Comparison of ENCODE assay signal across 9 cellular contexts in genomic region chr12:810635-811415, GRCh38. TPM values are rescaled to one million over a fixed set of nuclear protein-coding genes. Genes with fewer than 3 reads are reported as not detected.
A peak's percentile ranks its signal among the peaks of the same experiment; 100 is the strongest.
DNase-seq lines count a peak whose midpoint lies in the region; ATAC-seq and TF ChIP-seq lines count a peak whose summit lies in the region.
"Had no signal": no experiment of that assay in that cellular context is flagged by ENCODE, and none has a peak within 500 bp of the region (broad histone marks: within the 10 kb centered on the region; RNA-seq: fewer than 3 reads in every experiment).

No MANE protein-coding gene starts in this region.

- no peak overlapping the region for H2BK20ac ChIP-seq in IMR-90 (ENCODE audit: low read depth, low read length)

- no peaks in the 10 kb centered on the region for H3K9me1 ChIP-seq in IMR-90 (ENCODE audit: insufficient read depth, low read length)

- ATAC-seq in IMR-90 (ENCODE audit: low read depth) = no peak
- no peak for ATAC-seq in GM21447 (IDR thresholded peaks at IDR 0.05; ENCODE audit: unreplicated experiment)
- no peak for ATAC-seq in HG03039 (IDR thresholded peaks at IDR 0.05; ENCODE audit: unreplicated experiment)

- H4K8ac ChIP-seq in IMR-90 (ENCODE audit: low read depth in 2 of 2, low read length in 2 of 2) = no peak overlapping the region

- H2BK5ac ChIP-seq in IMR-90 (ENCODE audit: low read depth, low read length, poor library complexity, severe bottlenecking) = no peak overlapping the region

- H4K91ac ChIP-seq in IMR-90 (ENCODE audit: insufficient read depth, low read depth, low read length) = no peak overlapping the region

- in situ Hi-C loops in IMR-90 (cut with MboI; ENCODE audit: low sequenced_read_pairs) = loop anchor here (5.0 kb wide), 1 partner anchor 239 kb away; no protein-coding TSS in a partner anchor

- no peaks in the 10 kb centered on the region for H3K36me3 Mint-ChIP-seq in chondrocyte (ENCODE audit: low read depth)

- no peaks in the 10 kb centered on the region for H3K27me3 ChIP-seq in IMR-90 (ENCODE audit: control insufficient read depth, insufficient read depth, low read length)

- H3K4me3 Mint-ChIP-seq in chondrocyte (ENCODE audit: unreplicated experiment) = no peak overlapping the region

- H3K79me1 ChIP-seq in IMR-90 (ENCODE audit: low read depth in 1 of 2, low read length in 2 of 2) = peaks cover 18 to 65% of the 10 kb centered on the region in 2 experiments

- dilution Hi-C loops in IMR-90 (cut with HindIII; ENCODE audit: low sequenced_read_pairs, unreplicated experiment) = no loop called here

- no peak overlapping the region for H3K4me2 ChIP-seq in IMR-90 (ENCODE audit: low read depth, low read length)

- H3K4me1 ChIP-seq in IMR-90 (ENCODE audit: control insufficient read depth, insufficient read depth, low read length) = peaks cover 5% of the 10 kb centered on the region

- H2BK120ac ChIP-seq in IMR-90 (ENCODE audit: low read depth, low read length) = no peak overlapping the region

- TF ChIP-seq CTCF in IMR-90 (conservative IDR thresholded peaks at IDR 0.05; ENCODE audit: low read depth, low read length) (no peak), chondrocyte (IDR thresholded peaks at IDR 0.05) (no peak)

- H3K27ac ChIP-seq in IMR-90 (ENCODE audit: insufficient read depth, low read length) = no peak overlapping the region

- H3K56ac ChIP-seq in IMR-90 (ENCODE audit: extremely low read depth, insufficient read depth, low read length) = no peak overlapping the region

- no peak overlapping the region for H4K5ac ChIP-seq in IMR-90 (ENCODE audit: low read depth, low read length)

- TF ChIP-seq RAD21 in IMR-90 (IDR thresholded peaks at IDR 0.05; ENCODE audit: low read length) = no peak

- H3K9me3 Mint-ChIP-seq in chondrocyte (ENCODE audit: low read depth) = no peaks in the 10 kb centered on the region

- no peak overlapping the region for H3K23ac ChIP-seq in IMR-90 (ENCODE audit: low read depth, low read length)

- no peak overlapping the region for H2BK15ac ChIP-seq in IMR-90 (ENCODE audit: low read depth, low read length)

- no peak overlapping the region for H2AFZ ChIP-seq in IMR-90 (replicated peaks; ENCODE audit: low read length, poor library complexity)

- H3K14ac ChIP-seq in IMR-90 (replicated peaks; ENCODE audit: low read depth, low read length) = no peak overlapping the region

- peaks cover 68% of the 10 kb centered on the region for H3K4me1 Mint-ChIP-seq in chondrocyte (ENCODE audit: low read depth)

- peak overlapping the region; percentile 17 for H3K27ac Mint-ChIP-seq in chondrocyte (ENCODE audit: unreplicated experiment)

- WGBS in IMR-90 (ENCODE audit: extremely low coverage in 2 of 2, insufficient read length in 1 of 2), 2 experiments = no CpG with 5 or more reads among the region's 5 CpGs

- H4K20me1 ChIP-seq in IMR-90 (ENCODE audit: insufficient read depth, low read length) = peaks cover 34% of the 10 kb centered on the region; the same call in 1 of the 2 replicates

- H2AK9ac ChIP-seq in IMR-90 (replicated peaks; ENCODE audit: low read depth, low read length, poor library complexity) = no peak overlapping the region

- H3K4ac ChIP-seq in IMR-90 (ENCODE audit: low read depth, low read length) = no peak overlapping the region

- H3K9ac ChIP-seq in IMR-90 (ENCODE audit: low read depth, low read length) = no peak overlapping the region

- peak; percentile 53 for DNase-seq in activated T-cell treated with anti-CD3 and anti-CD28 coated beads for 48 hours (ENCODE audit: low read depth)
- DNase-seq in activated T-cell treated with anti-CD3 and anti-CD28 coated beads for 4 hours = no peak
- peak; percentile 23 for DNase-seq in IMR-90
- DNase-seq in chondrocyte (ENCODE audit: low spot score) = no peak
- DNase-seq in stimulated activated CD8-positive, alpha-beta memory T cell treated with anti-CD3 and anti-CD28 coated beads, Interleukin-7, amount 100 ng/mL, for 48 hours (ENCODE audit: extremely low read depth in 1 of 2, low read depth in 1 of 2) = peak; percentile 20 to 46
- DNase-seq in DMS153 treated with DMSO at 0.1 percent for 48 hours (lab: John Stamatoyannopoulos, UW; ENCODE audit: unreplicated experiment) = no peak
- DNase-seq: NCI-H187 treated with DMSO at 0.1 percent for 48 hours had no signal

- CTCF ChIA-PET in IMR-90 (lab: Yijun Ruan, JAX) = interaction anchor here (1.6 kb wide), 1 partner anchor 242 kb away, joined by 4 read pairs; no protein-coding TSS in a partner anchor

- H3K27me3 Mint-ChIP-seq in chondrocyte (ENCODE audit: low read depth) = no peaks in the 10 kb centered on the region

- H3K18ac ChIP-seq in IMR-90 (ENCODE audit: low read depth, low read length) = no peak overlapping the region

- TF ChIP-seq POLR2A in IMR-90 (IDR thresholded peaks at IDR 0.05; ENCODE audit: low read depth, low read length) = no peak

- BruUV-seq in IMR-90 (replicated peaks; lab: Mats Ljungman, UMichigan) = no TSS peak

- H3K9me3 ChIP-seq in IMR-90 (ENCODE audit: control insufficient read depth, insufficient read depth, low read length) = no peaks in the 10 kb centered on the region

- POLR2A ChIA-PET in IMR-90 (lab: Charles Lee; ENCODE audit: unreplicated experiment) = no interaction called here

- peaks cover 3% of the 10 kb centered on the region for H3K36me3 ChIP-seq in IMR-90 (ENCODE audit: control insufficient read depth, insufficient read depth, low read length)

- no peak overlapping the region for H2AK5ac ChIP-seq in IMR-90 (ENCODE audit: low read depth, low read length)

- intact Hi-C loops in IMR-90 (cut with micrococcal nuclease) = loop anchor here (5.0 kb wide), 2 partner anchors 34 to 54 kb away; no protein-coding TSS in a partner anchor

- H3K4me3 ChIP-seq in IMR-90 (ENCODE audit: insufficient read depth, low read depth, low read length) = no peak overlapping the region

TF ChIP-seq in IMR-90, 13 proteins besides CTCF, POLR2A, EP300 and RAD21:
- TF ChIP-seq FOS (IDR thresholded peaks at IDR 0.05; ENCODE audit: low read depth, low read length) (no peak), MXI1 (IDR thresholded peaks at IDR 0.05; ENCODE audit: borderline replicate concordance, low read depth, low read length) (no peak), RCOR1 (IDR thresholded peaks at IDR 0.05; ENCODE audit: insufficient replicate concordance, low read length) (no peak), CHD1 (IDR thresholded peaks at IDR 0.05; ENCODE audit: low read depth, low read length) (no peak), NFE2L2 (IDR thresholded peaks at IDR 0.05; ENCODE audit: low read depth, low read length) (no peak), SMC3 (IDR thresholded peaks at IDR 0.05; ENCODE audit: low read depth, low read length) (no peak), RFX5 (IDR thresholded peaks at IDR 0.05; ENCODE audit: low read depth, low read length) (no peak), USF2 (IDR thresholded peaks at IDR 0.05; ENCODE audit: low read depth, low read length) (no peak), CEBPB (IDR thresholded peaks at IDR 0.05; ENCODE audit: low read depth, low read length) (no peak), MAZ (IDR thresholded peaks at IDR 0.05; ENCODE audit: borderline replicate concordance, low read depth, low read length) (no peak), MAFK (IDR thresholded peaks at IDR 0.05; ENCODE audit: low read depth, low read length) (no peak), BHLHE40 (IDR thresholded peaks at IDR 0.05; ENCODE audit: low read depth, low read length) (no peak)
- TF ChIP-seq, protein P1, sequence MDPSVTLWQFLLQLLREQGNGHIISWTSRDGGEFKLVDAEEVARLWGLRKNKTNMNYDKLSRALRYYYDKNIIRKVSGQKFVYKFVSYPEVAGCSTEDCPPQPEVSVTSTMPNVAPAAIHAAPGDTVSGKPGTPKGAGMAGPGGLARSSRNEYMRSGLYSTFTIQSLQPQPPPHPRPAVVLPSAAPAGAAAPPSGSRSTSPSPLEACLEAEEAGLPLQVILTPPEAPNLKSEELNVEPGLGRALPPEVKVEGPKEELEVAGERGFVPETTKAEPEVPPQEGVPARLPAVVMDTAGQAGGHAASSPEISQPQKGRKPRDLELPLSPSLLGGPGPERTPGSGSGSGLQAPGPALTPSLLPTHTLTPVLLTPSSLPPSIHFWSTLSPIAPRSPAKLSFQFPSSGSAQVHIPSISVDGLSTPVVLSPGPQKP (IDR thresholded peaks at IDR 0.05; ENCODE audit: borderline replicate concordance, low read depth, low read length) = no peak

RNA-seq across cellular contexts. Expression of gene WNK1, which starts 58.4 kb away (rescaled TPM):
- total RNA-seq in IMR-90 (2012; rRNA removed) (38.3 and 42.8 TPM in 2 replicates), chondrocyte (163 to 274 TPM (median 172 TPM) in 3 replicates)
- polyA plus RNA-seq in IMR-90 (2012; rRNA removed) = 28.3 and 36.9 TPM in 2 replicates
- polyA plus RNA-seq in IMR-90 (2012; cell fraction: cytosol; rRNA removed) = 12.2 and 22.4 TPM in 2 replicates
- polyA plus RNA-seq in IMR-90 (2012; cell fraction: nucleus; rRNA removed; ENCODE audit: low replicate concordance) = 45.1 and 55.1 TPM in 2 replicates

Comparison
In these comparisons a context has a peak if more than half of its experiments do, and no peak if none do; other contexts are left out.
1. DNase-seq: peak in activated T-cell treated with anti-CD3 and anti-CD28 coated beads for 48 hours (single experiment), IMR-90 (single experiment) and stimulated activated CD8-positive, alpha-beta memory T cell treated with anti-CD3 and anti-CD28 coated beads, Interleukin-7, amount 100 ng/mL, for 48 hours (2 of 2); none in activated T-cell treated with anti-CD3 and anti-CD28 coated beads for 4 hours (single experiment), chondrocyte (single experiment) and DMS153 treated with DMSO at 0.1 percent for 48 hours (single experiment).